ENCODE assay signal across 16 cellular contexts in the genomic region with DNA sequence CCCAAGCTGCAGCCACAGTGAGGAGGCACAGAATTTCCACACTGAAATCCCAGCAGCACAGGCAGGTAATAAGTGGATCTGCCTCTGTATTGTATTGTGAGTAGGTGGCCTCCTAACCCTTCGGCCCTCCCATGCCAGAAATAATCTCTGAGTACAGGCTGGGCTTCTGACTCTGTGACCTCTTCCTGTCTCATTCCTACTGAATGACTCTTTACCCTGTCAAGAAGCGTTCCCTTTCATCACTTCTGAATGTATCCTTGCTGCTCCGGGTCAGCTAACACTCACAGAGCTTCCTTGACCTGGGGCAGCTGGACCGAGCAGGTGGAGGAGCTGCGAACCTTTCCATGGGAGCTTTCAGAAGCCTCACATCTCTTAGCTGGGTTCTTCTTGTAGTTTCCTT.
A peak's percentile ranks its signal among the peaks of the same experiment; 100 is the strongest.
DNase-seq lines count a peak whose midpoint lies in the region; ATAC-seq, FAIRE-seq and TF ChIP-seq lines count a peak whose summit lies in the region.
"Had no signal": no experiment of that assay in that cellular context is flagged by ENCODE, and none has a peak within 500 bp of the region (broad histone marks: within the 10 kb centered on the region; RNA-seq: fewer than 3 reads in every experiment).

No MANE protein-coding gene starts in this region.

- POLR2A ChIA-PET in Caco-2 (lab: Charles Lee), result no interaction called here

- H3K9me3 ChIP-seq in Caco-2, result no peaks in the 10 kb centered on the region
- H3K9me3 ChIP-seq in psoas muscle, result no peaks in the 10 kb centered on the region
- no peaks in the 10 kb centered on the region for H3K9me3 ChIP-seq in WERI-Rb-1 (ENCODE audit: severe bottlenecking)
- H3K9me3 ChIP-seq: BLaER1, HAP-1 had no signal

- peak; percentile 85 to 90 (median 87) for ATAC-seq in psoas muscle
- ATAC-seq in sciatic nerve, result no peak

- CTCF ChIA-PET in Caco-2 (lab: Charles Lee), result interaction anchor here (0.8 to 1.0 kb wide), 2 partner anchors 16 to 41 kb away, joined by 3 to 4 read pairs; no protein-coding TSS in a partner anchor

- BruUV-seq in Caco-2 (replicated peaks; lab: Mats Ljungman, UMichigan), result no TSS peak

- H3K4me1 Mint-ChIP-seq in Caco-2 (ENCODE audit: low read depth, unreplicated experiment), result peaks cover 7% of the 10 kb centered on the region
- H3K4me1 Mint-ChIP-seq: CD8-positive, alpha-beta memory T cell; IgD-negative memory B cell had no signal

- WGBS in psoas muscle, 3 donors, result 33 to 56% (median 40%) methylated on average over 5 of the region's 5 CpGs

- peak overlapping the region; percentile 63 for H3K27ac ChIP-seq in psoas muscle
- H3K27ac ChIP-seq in WERI-Rb-1, result no peak overlapping the region
- H3K27ac ChIP-seq: BLaER1, HL-60 had no signal

- intact Hi-C loops in Caco-2 (cut with micrococcal nuclease; ENCODE audit: unreplicated experiment), result no loop called here
- intact Hi-C loops in psoas muscle (cut with DNase I), result no loop called here
- intact Hi-C loops in sciatic nerve (cut with DNase I), result no loop called here

- FAIRE-seq in bronchial epithelial cell (lab: Jason Lieb, UNC), result no peak
- FAIRE-seq: H1 had no signal

- H3K36me3 ChIP-seq in Caco-2 (ENCODE audit: control insufficient read depth, insufficient read depth, low read length), result no peaks in the 10 kb centered on the region
- H3K36me3 ChIP-seq in bronchial epithelial cell (ENCODE audit: control insufficient read depth, insufficient read depth, low read length), result no peaks in the 10 kb centered on the region
- H3K36me3 ChIP-seq in psoas muscle (ENCODE audit: insufficient read depth in 1 of 2, low read depth in 1 of 2), result no peaks in the 10 kb centered on the region
- H3K36me3 ChIP-seq in WERI-Rb-1, result no peaks in the 10 kb centered on the region
- H3K36me3 ChIP-seq: BLaER1, HAP-1 had no signal

- DNase-seq in Caco-2, result peak; percentile 17 to 43
- peak; percentile 20 for DNase-seq in HCEC 1CT
- peak; percentile 23 for DNase-seq in bronchial epithelial cell (ENCODE audit: low read depth)
- no peak for DNase-seq in psoas muscle
- DNase-seq in WERI-Rb-1, result no peak
- DNase-seq in epidermal melanocyte (ENCODE audit: insufficient read length, low spot score), result no peak
- DNase-seq in sciatic nerve (ENCODE audit: low spot score), result no peak
- no peak for DNase-seq in NCI-H187 treated with DMSO at 0.1 percent for 48 hours (lab: John Stamatoyannopoulos, UW)
- DNase-seq: CD8-positive, alpha-beta memory T cell; DMS53; HFFc6 had no signal

- H3K27ac Mint-ChIP-seq in Caco-2 (ENCODE audit: unreplicated experiment), result no peak overlapping the region
- H3K27ac Mint-ChIP-seq: HFFc6, IgD-negative memory B cell had no signal

- H3K36me3 Mint-ChIP-seq in Caco-2 (ENCODE audit: insufficient read depth, unreplicated experiment), result no peaks in the 10 kb centered on the region
- H3K36me3 Mint-ChIP-seq: CD8-positive, alpha-beta memory T cell; IgD-negative memory B cell had no signal

- H3K9me3 Mint-ChIP-seq in Caco-2 (ENCODE audit: unreplicated experiment), result no peaks in the 10 kb centered on the region
- H3K9me3 Mint-ChIP-seq: CD8-positive, alpha-beta memory T cell; IgD-negative memory B cell had no signal

- no peaks in the 10 kb centered on the region for H3K27me3 ChIP-seq in Caco-2 (replicated peaks; ENCODE audit: control insufficient read depth, insufficient read depth, low read length)
- peaks cover 4% of the 10 kb centered on the region for H3K27me3 ChIP-seq in bronchial epithelial cell (ENCODE audit: control insufficient read depth, insufficient read depth, low read length)
- H3K27me3 ChIP-seq in psoas muscle (ENCODE audit: insufficient read depth in 3 of 3, low read length in 2 of 3), result no peaks in the 10 kb centered on the region
- H3K27me3 ChIP-seq in WERI-Rb-1 (ENCODE audit: insufficient read depth, low read depth, severe bottlenecking), result peaks cover 12% of the 10 kb centered on the region
- H3K27me3 ChIP-seq: BLaER1 had no signal

- TF ChIP-seq CTCF in Caco-2 (IDR thresholded peaks at IDR 0.05; ENCODE audit: insufficient read depth in 1 of 2, low read depth in 1 of 2, low read length in 1 of 2, severe bottlenecking in 1 of 2, unreplicated experiment in 1 of 2) (no peak), bronchial epithelial cell (IDR thresholded peaks at IDR 0.05; ENCODE audit: insufficient read depth, low read length, severe bottlenecking) (no peak), psoas muscle (IDR thresholded peaks at IDR 0.05) (no peak), WERI-Rb-1 (IDR thresholded peaks at IDR 0.05; ENCODE audit: low read depth, low read length) (no peak)

- H3K4me3 ChIP-seq in Caco-2 (ENCODE audit: low read depth, low read length), result no peak overlapping the region
- H3K4me3 ChIP-seq in bronchial epithelial cell (ENCODE audit: low read depth, low read length), result no peak overlapping the region
- no peak overlapping the region for H3K4me3 ChIP-seq in psoas muscle
- H3K4me3 ChIP-seq in WERI-Rb-1 (ENCODE audit: low read depth, low read length), result no peak overlapping the region
- H3K4me3 ChIP-seq: BLaER1, HAP-1 had no signal

- H3K4me1 ChIP-seq in Caco-2 (peaks cover 16% of the 10 kb centered on the region), psoas muscle (peaks cover 17% of the 10 kb centered on the region)
- H3K4me1 ChIP-seq: BLaER1, HAP-1 had no signal

- H3K27me3 Mint-ChIP-seq in Caco-2 (ENCODE audit: insufficient read depth, unreplicated experiment), result no peaks in the 10 kb centered on the region
- H3K27me3 Mint-ChIP-seq: IgD-negative memory B cell had no signal

- no peak overlapping the region for H3K4me3 Mint-ChIP-seq in Caco-2 (ENCODE audit: unreplicated experiment)
- H3K4me3 Mint-ChIP-seq: CD8-positive, alpha-beta memory T cell; HFFc6; IgD-negative memory B cell had no signal

Comparison
In these comparisons a context has a peak if more than half of its experiments do, and no peak if none do; other contexts are left out.
1. DNase-seq: peak in Caco-2 (2 of 2), HCEC 1CT (single experiment) and bronchial epithelial cell (single experiment); none in psoas muscle (0 of 2), WERI-Rb-1 (single experiment), epidermal melanocyte (single experiment), sciatic nerve (single experiment) and NCI-H187 treated with DMSO at 0.1 percent for 48 hours (single experiment).